ENCODE assay signal across 17 cellular contexts in the genomic region with DNA sequence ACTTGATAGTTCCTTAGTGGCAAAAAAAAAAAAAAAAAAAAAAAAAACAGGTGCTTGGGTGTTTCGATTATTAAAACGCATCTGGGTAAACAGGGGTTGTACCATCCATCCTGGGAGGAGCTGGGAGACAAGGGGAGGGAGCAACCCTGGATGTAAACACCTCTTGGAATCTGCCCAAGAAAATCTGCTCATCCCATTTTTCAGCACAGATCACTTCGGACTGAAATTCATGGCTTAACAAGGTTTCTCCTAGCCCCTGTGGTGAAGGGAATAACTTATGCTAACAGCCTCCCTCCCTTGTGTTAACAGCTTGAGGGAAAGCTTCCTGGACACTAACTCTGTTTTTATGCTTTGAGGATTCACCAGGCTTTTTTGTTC. TPM values are rescaled to one million over a fixed set of nuclear protein-coding genes. Genes with fewer than 3 reads are reported as not detected.
DNase-seq lines count a peak whose midpoint lies in the region; ATAC-seq and TF ChIP-seq lines count a peak whose summit lies in the region.
"Had no signal": no experiment of that assay in that cellular context is flagged by ENCODE, and none has a peak within 500 bp of the region (broad histone marks: within the 10 kb centered on the region; RNA-seq: fewer than 3 reads in every experiment).

No MANE protein-coding gene starts in this region.

- H3K27me3 ChIP-seq in Peyer's patch, result no peaks in the 10 kb centered on the region
- no peaks in the 10 kb centered on the region for H3K27me3 ChIP-seq in stomach smooth muscle (ENCODE audit: control insufficient read depth in 1 of 2, insufficient read depth in 2 of 2, low read length in 2 of 2)

- peaks cover 0 to 9% (median 0%) of the 10 kb centered on the region in 4 donors for H3K4me1 ChIP-seq in Peyer's patch
- peaks cover 20% of the 10 kb centered on the region for H3K4me1 ChIP-seq in stomach smooth muscle (ENCODE audit: control insufficient read depth, insufficient read depth, low read length)
- H3K4me1 ChIP-seq: foreskin keratinocyte had no signal

- H3K27ac ChIP-seq in Peyer's patch, result peak overlapping the region in 1 of 4 donors; percentile 6
- peak overlapping the region; percentile 87 for H3K27ac ChIP-seq in stomach smooth muscle (ENCODE audit: low read length)
- H3K27ac ChIP-seq: brain microvascular endothelial cell, foreskin keratinocyte, neutrophil, thoracic aorta had no signal

- TF ChIP-seq CTCF in Peyer's patch (IDR thresholded peaks at IDR 0.05), result no peak

- peak overlapping the region; percentile 74 to 85 for H3K9ac ChIP-seq in stomach smooth muscle (ENCODE audit: low read length in 2 of 2)

- no peak for TF ChIP-seq POLR2A in Peyer's patch (IDR thresholded peaks at IDR 0.05)

- H3K9me3 ChIP-seq in Peyer's patch (no peaks in the 10 kb centered on the region), stomach smooth muscle (ENCODE audit: control insufficient read depth in 2 of 2, low read length in 2 of 2) (no peaks in the 10 kb centered on the region)
- H3K9me3 ChIP-seq: neutrophil, thoracic aorta had no signal

- ATAC-seq in left colon (peak; percentile 17), HG03097 (IDR thresholded peaks at IDR 0.05; ENCODE audit: low FRiP score, unreplicated experiment) (no peak), GM21786 (IDR thresholded peaks at IDR 0.05; ENCODE audit: unreplicated experiment) (no peak)
- ATAC-seq: effector memory CD8-positive, alpha-beta T cell had no signal

- DNase-seq in NCI-H2171 treated with DMSO at 0.1 percent for 48 hours (lab: John Stamatoyannopoulos, UW), result peak; percentile 34
- DNase-seq in NCI-H2171 (lab: John Stamatoyannopoulos, UW), result no peak
- DNase-seq in Peyer's patch, result no peak
- DNase-seq in left colon, result no peak
- DNase-seq in cerebellar nuclear complex (lab: John Stamatoyannopoulos, UW), result no peak
- DNase-seq: activated CD8-positive, alpha-beta T cell treated with anti-CD3 and anti-CD28 coated beads, Interleukin-2, amount 10 ng/mL, durations not matched to agents 7 days and 5 days; activated gamma-delta T cell; brain microvascular endothelial cell; effector memory CD8-positive, alpha-beta T cell; foreskin keratinocyte; NCI-H774; stimulated activated CD4-positive, alpha-beta T cell treated with anti-CD3 and anti-CD28 coated beads, Interleukin-12 subunit alpha, Interleukin-12 subunit beta, amount 100 ng/mL, for 4 hours had no signal

- intact Hi-C loops in left colon (cut with DNase I, micrococcal nuclease), result no loop called here

- H3K4me3 ChIP-seq in Peyer's patch, result peak overlapping the region in 3 of 4 donors; percentile 38 to 65 (median 58)
- H3K4me3 ChIP-seq in stomach smooth muscle (ENCODE audit: low read length in 2 of 2), result peak overlapping the region; percentile 83 to 89

- H3K36me3 ChIP-seq in Peyer's patch, result no peaks in the 10 kb centered on the region
- no peaks in the 10 kb centered on the region for H3K36me3 ChIP-seq in stomach smooth muscle (ENCODE audit: control insufficient read depth in 2 of 2, insufficient read depth in 2 of 2, low read length in 2 of 2)
- H3K36me3 ChIP-seq: brain microvascular endothelial cell, neutrophil, thoracic aorta had no signal

RNA-seq across cellular contexts. Expression of gene BMP3, which starts 1.7 kb away (rescaled TPM):
- total RNA-seq in Peyer's patch (10 to 100 TPM in 3 of 4 donors, 1 to 10 TPM in 1; 2.5 to 35.4 (median 30.0) TPM), left colon (10 to 100 TPM; 27.0 to 48.7 TPM)
- total RNA-seq: activated CD8-positive, alpha-beta T cell treated with anti-CD3 and anti-CD28 coated beads, Interleukin-2, amount 10 ng/mL, durations not matched to agents 7 days and 5 days; foreskin keratinocyte had no signal
